In genomic region chr7:101673951-101674350, GRCh38 we compare ENCODE assay signal across 19 cellular contexts. TPM values are rescaled to one million over a fixed set of nuclear protein-coding genes. Genes with fewer than 3 reads are reported as not detected.
A peak's percentile ranks its signal among the peaks of the same experiment; 100 is the strongest.
DNase-seq lines count a peak whose midpoint lies in the region; ATAC-seq and TF ChIP-seq lines count a peak whose summit lies in the region.
"Had no signal": no experiment of that assay in that cellular context is flagged by ENCODE, and none has a peak within 500 bp of the region (broad histone marks: within the 10 kb centered on the region; RNA-seq: fewer than 3 reads in every experiment).

No MANE protein-coding gene starts in this region.

- 10% methylated on average over 1 of the region's 5 CpGs for WGBS in mammary epithelial cell (ENCODE audit: low coverage, missing lambda C conversion rate)
- WGBS in tibial nerve, 2 donors: 81 to 91% methylated on average over 5 of the region's 5 CpGs

- no peak overlapping the region for H2AFZ ChIP-seq in mammary epithelial cell (ENCODE audit: low read depth, low read length)
- no peak overlapping the region for H2AFZ ChIP-seq in GM23338

- BruUV-seq in mammary epithelial cell (replicated peaks; lab: Mats Ljungman, UMichigan): no TSS peak

- no peaks in the 10 kb centered on the region for H3K27me3 ChIP-seq in mammary epithelial cell (ENCODE audit: insufficient read depth, low read length)
- H3K27me3 ChIP-seq in GM23338 (ENCODE audit: insufficient read depth): no peaks in the 10 kb centered on the region
- no peaks in the 10 kb centered on the region for H3K27me3 ChIP-seq in tibial nerve

- H3K4me3 ChIP-seq in mammary epithelial cell (replicated peaks in 1 of 3; ENCODE audit: insufficient read depth in 1 of 3, low read depth in 2 of 3, low read length in 3 of 3): no peak overlapping the region
- H3K4me3 ChIP-seq in GM23338: no peak overlapping the region
- H3K4me3 ChIP-seq in tibial nerve: no peak overlapping the region

- no peak for TF ChIP-seq POLR2A in tibial nerve (IDR thresholded peaks at IDR 0.05)

- CTCF ChIA-PET in mammary epithelial cell (lab: Charles Lee; ENCODE audit: low non-redundant PET): no interaction called here

- H3K36me3 Mint-ChIP-seq in GM23338 (ENCODE audit: low read depth): no peaks in the 10 kb centered on the region

- H4K20me1 ChIP-seq in mammary epithelial cell (ENCODE audit: insufficient read depth, low read length): no peaks in the 10 kb centered on the region
- H4K20me1 ChIP-seq in GM23338 (replicated peaks; ENCODE audit: insufficient read depth): no peaks in the 10 kb centered on the region

- H3K9me2 ChIP-seq in GM23338 (ENCODE audit: insufficient read depth): no peaks in the 10 kb centered on the region

- H3K79me2 ChIP-seq in mammary epithelial cell (ENCODE audit: insufficient read depth, low read length) (no peaks in the 10 kb centered on the region), GM23338 (replicated peaks; ENCODE audit: insufficient read depth) (no peaks in the 10 kb centered on the region)

- H3K27ac ChIP-seq in mammary epithelial cell (ENCODE audit: insufficient read depth, low read depth, low read length) (no peak overlapping the region), GM23338 (ENCODE audit: low read depth) (no peak overlapping the region), tibial nerve (no peak overlapping the region)
- H3K27ac ChIP-seq: C4-2B, HL-60 had no signal

- dilution Hi-C loops in mammary epithelial cell (cut with HindIII; ENCODE audit: low sequenced_read_pairs): no loop called here

- H3K36me3 ChIP-seq in mammary epithelial cell (ENCODE audit: insufficient read depth, low read length) (no peaks in the 10 kb centered on the region), GM23338 (ENCODE audit: insufficient read depth) (no peaks in the 10 kb centered on the region), tibial nerve (no peaks in the 10 kb centered on the region)

- H3K4me1 Mint-ChIP-seq in GM23338: peaks cover 14% of the 10 kb centered on the region

- H3F3A ChIP-seq in GM23338 (replicated peaks; ENCODE audit: low read depth): no peaks in the 10 kb centered on the region

- intact Hi-C loops in mammary epithelial cell (cut with micrococcal nuclease): no loop called here

- no peak for TF ChIP-seq CTCF in mammary epithelial cell (conservative IDR thresholded peaks at IDR 0.05 in 1 of 2, IDR thresholded peaks at IDR 0.05 in 1 of 2; ENCODE audit: extremely low read depth in 1 of 2, insufficient read depth in 1 of 2, low read depth in 1 of 2, low read length in 2 of 2)
- no peak for TF ChIP-seq CTCF in GM23338 (conservative IDR thresholded peaks at IDR 0.05; ENCODE audit: low read depth in 2 of 2)
- TF ChIP-seq CTCF in tibial nerve (IDR thresholded peaks at IDR 0.05): no peak

- DNase-seq in A172 (ENCODE audit: low spot score) (peak; percentile 45), LHCN-M2 (ENCODE audit: low read depth) (peak; percentile 48), mammary epithelial cell (peak; percentile 47), kidney tubule cell (ENCODE audit: low spot score) (peak; percentile 46), T1000 (lab: John Stamatoyannopoulos, UW) (no peak), GM23338 (ENCODE audit: low spot score) (no peak), tibial nerve (ENCODE audit: low spot score in 2 of 2) (no peak)
- DNase-seq in stimulated activated naive CD4-positive, alpha-beta T cell treated with Interleukin-2 at 50 U/mL for 16 hours (lab: John Stamatoyannopoulos, UW): no peak
- DNase-seq: DMS 273 treated with DMSO at 0.1 percent for 48 hours, KBM-7, NCI-H1048, NCI-H1436 treated with DMSO at 0.1 percent for 48 hours, NCI-H2081, NCI-H510A treated with DMSO at 0.1 percent for 48 hours, SHP77 treated with DMSO at 0.1 percent for 48 hours had no signal

- TF ChIP-seq EP300 in tibial nerve (IDR thresholded peaks at IDR 0.05): no peak

- H3K9me3 ChIP-seq in mammary epithelial cell (replicated peaks; ENCODE audit: insufficient read depth, low read length) (no peaks in the 10 kb centered on the region), tibial nerve (peaks cover 0 to 9% (median 0%) of the 10 kb centered on the region in 4 donors)

- H3K4me2 ChIP-seq in mammary epithelial cell (ENCODE audit: insufficient read depth, low read depth, low read length): no peak overlapping the region
- no peak overlapping the region for H3K4me2 ChIP-seq in GM23338

- H3K9ac ChIP-seq in mammary epithelial cell (ENCODE audit: insufficient read depth, low read length): no peak overlapping the region

- peaks cover 3% of the 10 kb centered on the region; the same call in 2 of the 3 replicates for H3K9me3 Mint-ChIP-seq in GM23338

- no peak overlapping the region for H3K4me3 Mint-ChIP-seq in GM23338

- no peak for ATAC-seq in GM23338
- ATAC-seq: HCT116, Panc1 had no signal

- H3K4me1 ChIP-seq in mammary epithelial cell (ENCODE audit: insufficient read depth, low read length): no peaks in the 10 kb centered on the region
- H3K4me1 ChIP-seq in GM23338 (ENCODE audit: insufficient read depth): peaks cover 11% of the 10 kb centered on the region
- no peaks in the 10 kb centered on the region for H3K4me1 ChIP-seq in tibial nerve

- in situ Hi-C loops in mammary epithelial cell (cut with MboI; ENCODE audit: low sequenced_read_pairs in 2 of 2): no loop called here

- H3K27me3 Mint-ChIP-seq in GM23338 (ENCODE audit: insufficient read depth, low read depth, poor library complexity): peaks cover 10% of the 10 kb centered on the region

- H3K27ac Mint-ChIP-seq in GM23338: no peak overlapping the region

TF ChIP-seq in GM23338, 12 proteins besides CTCF, POLR2A, EP300 and RAD21 (continues in another document):
- no peak for TF ChIP-seq EZH2 (IDR thresholded peaks at IDR 0.05; ENCODE audit: low read depth, unreplicated experiment)
- TF ChIP-seq EZH2phosphoT487 (IDR thresholded peaks at IDR 0.05; ENCODE audit: unreplicated experiment): no peak
- no peak for TF ChIP-seq ETS1 (IDR thresholded peaks at IDR 0.05)

RNA-seq across cellular contexts. Expression of gene MYL10, which starts 44.9 kb away (rescaled TPM):
- not detected in 2 replicates for total RNA-seq in A172 (2014; rRNA removed; shearing (Covaris generic))
- 0.34 TPM in 1 of 2 replicates, not detected in the other for total RNA-seq in LHCN-M2 (2014; rRNA removed)
- polyA plus RNA-seq in LHCN-M2 (2012): 0.32 TPM
- not detected for total RNA-seq in mammary epithelial cell
- polyA plus RNA-seq in mammary epithelial cell: not detected
- polyA minus RNA-seq in mammary epithelial cell: not detected
- total RNA-seq in GM23338 (2014; rRNA removed; shearing (Covaris generic)): not detected in 2 replicates
- polyA plus RNA-seq in GM23338 (2016; fragmentation: Nextera tagmentation; extraction: Ambion mirVana): 0.75 and 1.3 TPM in 2 replicates
- not detected for total RNA-seq in tibial nerve

Comparison
In these comparisons a context has a peak if more than half of its experiments do, and no peak if none do; other contexts are left out.
1. DNase-seq: peak in A172 (single experiment), LHCN-M2 (single experiment), mammary epithelial cell (single experiment) and kidney tubule cell (single experiment); none in stimulated activated naive CD4-positive, alpha-beta T cell treated with Interleukin-2 at 50 U/mL for 16 hours (single experiment), T1000 (single experiment), GM23338 (single experiment) and tibial nerve (0 of 2).